In genomic region chr6:117449549-117450439, GRCh38 we compare ENCODE assay signal across 8 cellular contexts. TPM values are rescaled to one million over a fixed set of nuclear protein-coding genes. Genes with fewer than 3 reads are reported as not detected.
A peak's percentile ranks its signal among the peaks of the same experiment; 100 is the strongest.
DNase-seq lines count a peak whose midpoint lies in the region; ATAC-seq, FAIRE-seq and TF ChIP-seq lines count a peak whose summit lies in the region.

No MANE protein-coding gene starts in this region.

- H3K4me3 ChIP-seq in GM12878 = no peak overlapping the region

- RAD21 ChIA-PET in GM12878 (lab: Charles Lee; ENCODE audit: unreplicated experiment) = interaction anchor here (0.6 to 5.3 kb wide), 22 partner anchors 15 to 947 kb away, joined by 3 to 71 read pairs (median 4); partner anchors contain the start of gene GOPC

- TF ChIP-seq POLR2A in GM12878 (IDR thresholded peaks at IDR 0.05; ENCODE audit: low read depth, low read length) = no peak

- H3K4me2 ChIP-seq in GM12878 (ENCODE audit: control insufficient read depth, insufficient read depth) = no peak overlapping the region

- no peak for TF ChIP-seq EP300 in GM12878 (IDR thresholded peaks at IDR 0.05; ENCODE audit: borderline replicate concordance in 1 of 2, control insufficient read depth in 1 of 2, low read depth in 2 of 2, low read length in 2 of 2)

- no peaks in the 10 kb centered on the region for H4K20me1 ChIP-seq in GM12878 (ENCODE audit: control insufficient read depth, insufficient read depth)

- DNase-seq in activated gamma-delta T cell treated with Interleukin-2 at 50 U/mL for 16 hours (peak; percentile 64), activated gamma-delta T cell (lab: John Stamatoyannopoulos, UW) (no peak), NCI-H1417 (lab: John Stamatoyannopoulos, UW) (peak; percentile 31 to 83 (median 53)), T-helper 2 cell (peak in 4 of 5 experiments; percentile 8 to 65 (median 42)), GM12878 (ENCODE audit: low read depth, low spot score) (peak; percentile 12), iris pigment epithelial cell (ENCODE audit: low read depth) (peak; percentile 83)
- DNase-seq in stimulated activated CD4-positive, alpha-beta T cell treated with anti-CD3 and anti-CD28 coated beads, Interleukin-2, amount 100 ng/mL, for 24 hours = peak; percentile 58 to 69

- H3K27me3 ChIP-seq in GM12878 (replicated peaks in 1 of 2; ENCODE audit: control insufficient read depth in 2 of 2, insufficient read depth in 2 of 2, low read length in 1 of 2) = no peaks in the 10 kb centered on the region

- H3K9ac ChIP-seq in GM12878 (ENCODE audit: control insufficient read depth, insufficient read depth, low read length) = no peak overlapping the region

- peak; percentile 86 for TF ChIP-seq RAD21 in GM12878 (IDR thresholded peaks at IDR 0.05; ENCODE audit: insufficient read depth, low read depth, low read length)

- ATAC-seq in GM12878 (peak; percentile 62), HG03432 (IDR thresholded peaks at IDR 0.05; ENCODE audit: unreplicated experiment) (no peak)

- H3K4me1 ChIP-seq in GM12878 (ENCODE audit: control insufficient read depth, insufficient read depth, low read length) = no peaks in the 10 kb centered on the region

- CTCF ChIA-PET in GM12878 (lab: Yijun Ruan, JAX) = interaction anchor here (0.7 to 6.4 kb wide), 41 partner anchors 8 to 1661 kb away, joined by 3 to 121 read pairs (median 4); partner anchors contain the start of genes GOPC and ROS1

- H3K36me3 ChIP-seq in GM12878 (ENCODE audit: control insufficient read depth in 2 of 2, insufficient read depth in 2 of 2, low read length in 1 of 2) = no peaks in the 10 kb centered on the region

- no peak overlapping the region for H3K27ac ChIP-seq in GM12878 (ENCODE audit: control insufficient read depth, insufficient read depth)

- FAIRE-seq in GM12878 (lab: Jason Lieb, UNC) = peak; percentile 85

- 28% methylated on average over 10 of the region's 10 CpGs for WGBS in GM12878 (ENCODE audit: insufficient coverage, insufficient replicate concordance, low lambda C conversion rate, missing lambda C conversion rate)

- in situ Hi-C loops in GM12878 (cut with MboI) = loop anchor here (5.0 to 10.0 kb wide), 2 partner anchors 103 to 385 kb away; no protein-coding TSS in a partner anchor

- SMC1A ChIA-PET in GM12878 (lab: Charles Lee; ENCODE audit: uncharacterized antibody, unreplicated experiment) = interaction anchor here (0.6 to 5.2 kb wide), 35 partner anchors 8 to 691 kb away, joined by 3 to 61 read pairs (median 4); partner anchors contain the start of genes GOPC and ROS1

- TF ChIP-seq CTCF in GM12878 (IDR thresholded peaks at IDR 0.05 in 2 of 3, conservative IDR thresholded peaks at IDR 0.05 in 1 of 3; ENCODE audit: control insufficient read depth in 2 of 3, extremely low read depth in 1 of 3, insufficient read depth in 1 of 3, low read depth in 3 of 3, low read length in 3 of 3) = peak; percentile 59 to 68 (median 59); a peak in 5 of 6 replicates

- POLR2A ChIA-PET in GM12878 (lab: Charles Lee) = no interaction called here

- no peaks in the 10 kb centered on the region for H3K9me3 ChIP-seq in GM12878 (replicated peaks; ENCODE audit: control insufficient read depth, insufficient read depth, low read length)

- H3K79me2 ChIP-seq in GM12878 (ENCODE audit: control insufficient read depth, insufficient read depth, low read length) = no peaks in the 10 kb centered on the region

- BruUV-seq in GM12878 (replicated peaks; lab: Mats Ljungman, UMichigan) = no TSS peak

- intact Hi-C loops in GM12878 (cut with micrococcal nuclease; ENCODE audit: unreplicated experiment) = loop anchor here (1.0 to 2.0 kb wide), 3 partner anchors 107 to 381 kb away; no protein-coding TSS in a partner anchor

- peak overlapping the region; percentile 30; the same call in 1 of the 2 replicates for H2AFZ ChIP-seq in GM12878 (ENCODE audit: control insufficient read depth, low read depth, low read length)

TF ChIP-seq in GM12878, 131 proteins besides CTCF, POLR2A, EP300 and RAD21:
- TF ChIP-seq ZNF384 (IDR thresholded peaks at IDR 0.05; ENCODE audit: borderline replicate concordance, low read depth, low read length) = peak; percentile 89
- TF ChIP-seq SMC3 (IDR thresholded peaks at IDR 0.05; ENCODE audit: borderline replicate concordance, low read length) = peak; percentile 71; the same call in 1 of the 2 replicates
- TF ChIP-seq RBBP5 (conservative IDR thresholded peaks at IDR 0.05) = no peak
TF ChIP-seq in GM12878: peak in this region for 2.

RNA-seq across cellular contexts. Expression of gene ROS1, which starts 24.1 kb away (rescaled TPM):
- 0.06 TPM in 1 of 2 replicates, not detected in the other for total RNA-seq in GM12878 (2013; cell fraction: nucleolus; rRNA removed)
- not detected in 2 replicates for total RNA-seq in GM12878 (2014; rRNA removed)
- total RNA-seq in GM12878 (2014; rRNA removed; fragmentation: Illumina TruSeq; extraction: Trizol) = not detected in 2 replicates
- total RNA-seq in GM12878 (2021) = 0.03 TPM in 2 replicates
- polyA plus RNA-seq in GM12878 (2011; ENCODE audit: low read depth) = 0.03 TPM
- polyA plus RNA-seq in GM12878 (2011; rRNA removed) = 0.04 and 0.07 TPM in 2 replicates
- polyA plus RNA-seq in GM12878 (2011; cell fraction: cytosol; rRNA removed) = 0.01 and 0.02 TPM in 2 replicates
- 0.06 and 0.15 TPM in 2 replicates for polyA plus RNA-seq in GM12878 (2011; cell fraction: nucleus; rRNA removed)
- 0.01 TPM in 1 of 2 replicates, not detected in the other for polyA plus RNA-seq in GM12878 (2012)
- under 0.01 TPM in 1 of 2 replicates, not detected in the other for polyA plus RNA-seq in GM12878 (2014; fragmentation: Illumina TruSeq; extraction: Trizol)
- polyA plus RNA-seq in GM12878 (2014; fragmentation: Nextera tagmentation; extraction: Ambion mirVana) = under 1 TPM in 1 of 2 experiments, not detected in 1; under 0.01 TPM
- 0.03 TPM in 2 replicates for polyA plus RNA-seq in GM12878 (2014; rRNA removed)
- not detected for polyA plus RNA-seq in GM12878 (2016; fragmentation: Nextera tagmentation; extraction: Ambion mirVana)
- 0.21 TPM in 1 of 2 replicates, not detected in the other for polyA minus RNA-seq in GM12878 (2011; rRNA and poly(A)+ RNA removed)
- not detected in 2 replicates for polyA minus RNA-seq in GM12878 (2011; cell fraction: cytosol; rRNA and poly(A)+ RNA removed)
- 0.12 TPM in 1 of 2 replicates, not detected in the other for polyA minus RNA-seq in GM12878 (2011; cell fraction: nucleus; rRNA and poly(A)+ RNA removed)

RNA-seq across cellular contexts. Expression of gene DCBLD1, which starts 32.7 kb away (rescaled TPM):
- 8.7 and 9.1 TPM in 2 replicates for total RNA-seq in GM12878 (2013; cell fraction: nucleolus; rRNA removed)
- total RNA-seq in GM12878 (2014; rRNA removed) (8.4 and 11.3 TPM in 2 replicates), GM12878 (2014; rRNA removed; fragmentation: Illumina TruSeq; extraction: Trizol) (8.4 and 8.8 TPM in 2 replicates), GM12878 (2021) (7.4 and 9.2 TPM in 2 replicates)
- polyA plus RNA-seq in GM12878 (2011; ENCODE audit: low read depth) = 1.4 TPM
- polyA plus RNA-seq in GM12878 (2011; rRNA removed) (5.0 and 5.4 TPM in 2 replicates), GM12878 (2014; fragmentation: Illumina TruSeq; extraction: Trizol) (6.3 and 8.1 TPM in 2 replicates), GM12878 (2014; fragmentation: Nextera tagmentation; extraction: Ambion mirVana) (1 to 10 TPM in 1 of 2 experiments, under 1 TPM in 1; 0.92 to 2.6 TPM), GM12878 (2014; rRNA removed) (8.2 and 8.8 TPM in 2 replicates), GM12878 (2016; fragmentation: Nextera tagmentation; extraction: Ambion mirVana) (1 to 10 TPM; 9.0 TPM)
- 2.7 and 3.1 TPM in 2 replicates for polyA plus RNA-seq in GM12878 (2011; cell fraction: cytosol; rRNA removed)
- polyA plus RNA-seq in GM12878 (2011; cell fraction: nucleus; rRNA removed) = 8.4 and 9.0 TPM in 2 replicates
- polyA plus RNA-seq in GM12878 (2012) = 1.9 and 3.6 TPM in 2 replicates
- 5.0 and 7.6 TPM in 2 replicates for polyA minus RNA-seq in GM12878 (2011; rRNA and poly(A)+ RNA removed)
- polyA minus RNA-seq in GM12878 (2011; cell fraction: cytosol; rRNA and poly(A)+ RNA removed) = 2.8 TPM in 2 replicates
- 4.6 and 11.5 TPM in 2 replicates for polyA minus RNA-seq in GM12878 (2011; cell fraction: nucleus; rRNA and poly(A)+ RNA removed)
